ENCODE assay signal across 20 cellular contexts in the genomic region with DNA sequence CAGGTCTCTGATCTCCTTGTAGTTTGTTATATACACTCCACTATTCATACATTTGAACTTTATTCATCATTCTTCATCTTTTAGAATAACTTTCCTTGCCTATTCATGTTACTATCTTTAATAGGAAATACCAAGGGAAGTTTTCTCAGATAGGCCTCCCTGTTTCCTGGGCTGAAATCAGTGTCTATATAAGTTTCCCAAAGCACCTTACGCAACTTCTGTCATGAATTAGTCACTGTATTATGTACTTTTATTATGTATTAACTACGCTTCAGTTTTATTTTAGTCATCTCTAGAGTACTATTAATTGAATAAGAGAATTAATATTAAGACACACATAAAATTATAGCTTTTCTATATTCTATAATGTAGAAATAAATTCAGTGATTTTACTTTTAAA.
"Had no signal": no experiment of that assay in that cellular context is flagged by ENCODE, and none has a peak within 500 bp of the region (broad histone marks: within the 10 kb centered on the region; RNA-seq: fewer than 3 reads in every experiment).

No MANE protein-coding gene starts in this region.

- H3K36me3 ChIP-seq: breast epithelium, gastroesophageal sphincter, heart left ventricle, left ventricle myocardium inferior, right atrium auricular region, tibial nerve, uterus had no signal

- DNase-seq: activated CD4-positive, alpha-beta T cell treated with anti-CD3 and anti-CD28 coated beads, Interleukin-2, amount 50 U/mL, for 1 hour; activated CD4-positive, CD25-positive, alpha-beta regulatory T cell treated with anti-CD3 and anti-CD28 coated beads, Interleukin-2, amount 50 U/mL, for 72 hours; activated CD8-positive, alpha-beta memory T cell treated with anti-CD3 and anti-CD28 coated beads, Interleukin-2, amount 50 U/mL, for 48 hours; activated effector memory CD4-positive, alpha-beta T cell treated with Interleukin-2 at 50 U/mL for 16 hours; activated naive CD4-positive, alpha-beta T cell treated with anti-CD3 and anti-CD28 coated beads, Interleukin-2, amount 50 U/mL, for 16 hours; activated T-cell treated with anti-CD3 and anti-CD28 coated beads, Interleukin-2, amount 50 U/mL, for 48 hours; cerebellar nuclear complex; effector memory CD8-positive, alpha-beta T cell; heart left ventricle; kidney glomerular epithelial cell; left ventricle myocardium inferior; occipital lobe; stimulated activated naive CD8-positive, alpha-beta T cell treated with anti-CD3 and anti-CD28 coated beads, Interleukin-15, Interleukin-2, amounts not matched to agents 100 U/mL and 50 U/mL, for 24 hours; uterus had no signal

- H3K27me3 ChIP-seq: breast epithelium, gastroesophageal sphincter, heart left ventricle, right atrium auricular region, tibial nerve, uterus had no signal

- FAIRE-seq: astrocyte had no signal

- H3K9me3 ChIP-seq: breast epithelium, gastroesophageal sphincter, left ventricle myocardium inferior, right atrium auricular region, tibial nerve, uterus had no signal

- H3K4me3 ChIP-seq: breast epithelium, gastroesophageal sphincter, heart left ventricle, left ventricle myocardium inferior, right atrium auricular region, skin epidermis, tibial nerve, uterus had no signal

- H3K27ac ChIP-seq: breast epithelium, gastroesophageal sphincter, heart left ventricle, left ventricle myocardium inferior, right atrium auricular region, skin epidermis, tibial nerve, uterus had no signal

- H3K4me1 ChIP-seq: breast epithelium, gastroesophageal sphincter, heart left ventricle, left ventricle myocardium inferior, right atrium auricular region, tibial nerve, uterus had no signal
